26 cellular contexts compared by ENCODE assay signal in the genomic region with DNA sequence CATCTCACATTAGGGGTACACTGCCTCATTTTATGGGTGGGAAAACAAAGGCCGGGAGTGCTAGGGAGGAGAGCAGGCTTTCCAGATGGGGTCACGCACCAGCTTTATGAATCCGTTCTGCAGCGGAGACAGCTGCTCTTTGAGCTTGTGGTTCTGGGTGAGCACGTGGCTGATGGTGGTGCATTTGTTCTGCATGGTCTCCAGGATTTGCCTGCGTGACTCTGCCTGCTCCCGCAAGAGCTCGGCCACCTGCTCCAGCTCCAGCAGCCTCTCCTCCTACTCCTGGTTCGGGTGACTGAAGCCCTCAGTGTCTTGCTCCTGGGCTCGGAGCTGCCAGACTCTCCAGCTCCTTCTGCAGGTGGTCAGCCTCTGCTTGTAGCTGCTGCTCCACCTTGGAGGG.
"Had no signal": no experiment of that assay in that cellular context is flagged by ENCODE, and none has a peak within 500 bp of the region (broad histone marks: within the 10 kb centered on the region; RNA-seq: fewer than 3 reads in every experiment).

No MANE protein-coding gene starts in this region.

- H3K4me1 ChIP-seq: parathyroid adenoma, testis had no signal

- H2AFZ ChIP-seq: parathyroid adenoma had no signal

- ATAC-seq: left cardiac atrium; left lobe of liver; lower lobe of right lung; naive thymus-derived CD4-positive, alpha-beta T cell; natural killer cell treated with Interleukin-12 subunit alpha and Interleukin-12 subunit beta and Interleukin-15 and Interleukin-18, amount 100 ng/mL, for 72 hours; psoas muscle; right lobe of liver; stimulated activated naive B cell treated with anti-CD40 and anti-IgM and Interleukin-4, amounts not matched to agents 10 μg/mL and 1 μg/mL and 100 μg/mL, for 72 hours; stimulated activated naive CD8-positive, alpha-beta T cell treated with anti-CD3 and anti-CD28 coated beads, Interleukin-15, Interleukin-2, amounts not matched to agents 100 U/mL and 50 U/mL, for 24 hours had no signal

- H3K27me3 ChIP-seq: right lobe of liver, stomach, testis, thyroid gland, transverse colon, upper lobe of left lung, vagina had no signal

- DNase-seq: hippocampal formation; kidney glomerular epithelial cell; left cardiac atrium; lower lobe of right lung; mammary epithelial cell; mesenchymal stem cell; naive thymus-derived CD4-positive, alpha-beta T cell; nucleus accumbens; psoas muscle; stimulated activated CD4-positive, alpha-beta T cell treated with anti-CD3 and anti-CD28 coated beads, Interleukin-12 subunit alpha, Interleukin-12 subunit beta, amount 100 ng/mL, for 4 hours; stimulated activated CD4-positive, alpha-beta T cell treated with anti-CD3 and anti-CD28 coated beads, Interleukin-15, amount 100 ng/mL, for 24 hours; stimulated activated CD4-positive, alpha-beta T cell treated with anti-CD3 and anti-CD28 coated beads, Interleukin-2, amount 100 ng/mL, for 24 hours; stimulated activated CD4-positive, alpha-beta T cell treated with anti-CD3 and anti-CD28 coated beads, Interleukin-4, amount 100 ng/mL, for 1 hour; stimulated activated naive B cell treated with anti-CD40 and anti-IgM and Interleukin-4, amounts not matched to agents 10 μg/mL and 1 μg/mL and 100 μg/mL, for 72 hours; stimulated activated naive CD8-positive, alpha-beta T cell treated with anti-CD3 and anti-CD28 coated beads, Interleukin-15, Interleukin-2, amounts not matched to agents 100 U/mL and 50 U/mL, for 24 hours; stomach; testis; thyroid gland; transverse colon; upper lobe of left lung had no signal

- H3K36me3 ChIP-seq: lower lobe of right lung, right lobe of liver, stomach, thyroid gland, transverse colon, upper lobe of left lung, vagina had no signal

- H3K79me2 ChIP-seq: parathyroid adenoma had no signal

- H3K27ac ChIP-seq: lower lobe of right lung, parathyroid adenoma, psoas muscle, right lobe of liver, skin epidermis, stomach, testis, thyroid gland, transverse colon, upper lobe of left lung, vagina had no signal

- H3K9ac ChIP-seq: parathyroid adenoma had no signal

- H3K4me3 ChIP-seq: lower lobe of right lung, psoas muscle, right lobe of liver, skin epidermis, stomach, testis, thyroid gland, transverse colon, upper lobe of left lung, vagina had no signal

- H3K9me3 ChIP-seq: lower lobe of right lung, psoas muscle, right lobe of liver, stomach, testis, thyroid gland, transverse colon, upper lobe of left lung, vagina had no signal
